ENCODE assay signal across 9 cellular contexts in genomic region chr1:25774921-25775774, GRCh38. TPM values are rescaled to one million over a fixed set of nuclear protein-coding genes. Genes with fewer than 3 reads are reported as not detected.
DNase-seq lines count a peak whose midpoint lies in the region; ATAC-seq, FAIRE-seq and TF ChIP-seq lines count a peak whose summit lies in the region.
"Had no signal": no experiment of that assay in that cellular context is flagged by ENCODE, and none has a peak within 500 bp of the region (broad histone marks: within the 10 kb centered on the region; RNA-seq: fewer than 3 reads in every experiment).

No MANE protein-coding gene starts in this region.

- no peak for FAIRE-seq in RCC 7860 (lab: Jason Lieb, UNC)
- FAIRE-seq: bronchial epithelial cell had no signal

- H3K4me3 ChIP-seq in foreskin fibroblast (ENCODE audit: low read depth in 1 of 2, low read length in 2 of 2) = no peak overlapping the region

- no peak overlapping the region for H3K4me3 Mint-ChIP-seq in neural crest cell

- ATAC-seq in GM18520 (IDR thresholded peaks at IDR 0.05; ENCODE audit: unreplicated experiment) (no peak), GM21723 (IDR thresholded peaks at IDR 0.05; ENCODE audit: unreplicated experiment) (no peak)

- peak overlapping the region; percentile 92 for H3K27ac Mint-ChIP-seq in neural crest cell (ENCODE audit: unreplicated experiment)

- no peaks in the 10 kb centered on the region for H3K36me3 Mint-ChIP-seq in neural crest cell (ENCODE audit: low read depth)

- peaks cover 66% of the 10 kb centered on the region for H3K4me1 Mint-ChIP-seq in neural crest cell

- DNase-seq in EH (ENCODE audit: low read depth) (peak; percentile 26), NCI-H345 treated with DMSO at 0.1 percent for 48 hours (lab: John Stamatoyannopoulos, UW; ENCODE audit: unreplicated experiment) (peak; percentile 38), neural crest cell (ENCODE audit: low read depth, low spot score) (no peak), RCC 7860 (ENCODE audit: low spot score) (no peak), foreskin fibroblast (no peak)
- DNase-seq in activated T-cell treated with anti-CD3 and anti-CD28 coated beads, Interleukin-2, amount 50 U/mL, for 1 hour = peak; percentile 83

- no peaks in the 10 kb centered on the region for H3K27me3 Mint-ChIP-seq in neural crest cell (ENCODE audit: low read depth)

- H3K9me3 Mint-ChIP-seq in neural crest cell = no peaks in the 10 kb centered on the region

- no peak for TF ChIP-seq CTCF in neural crest cell (conservative IDR thresholded peaks at IDR 0.05)
- TF ChIP-seq CTCF in foreskin fibroblast (IDR thresholded peaks at IDR 0.05; ENCODE audit: low read depth, low read length) = no peak

RNA-seq across cellular contexts. Expression of gene SELENON, which starts 24.8 kb away (rescaled TPM):
- 146 and 148 TPM in 2 replicates for total RNA-seq in neural crest cell

RNA-seq across cellular contexts. Expression of gene MTFR1L, which starts 44.6 kb away (rescaled TPM):
- total RNA-seq in neural crest cell = 61.1 and 68.6 TPM in 2 replicates

Comparison
In these comparisons a context has a peak if more than half of its experiments do, and no peak if none do; other contexts are left out.
1. DNase-seq: peak in EH (single experiment), NCI-H345 treated with DMSO at 0.1 percent for 48 hours (single experiment) and activated T-cell treated with anti-CD3 and anti-CD28 coated beads, Interleukin-2, amount 50 U/mL, for 1 hour (single experiment); none in neural crest cell (single experiment), RCC 7860 (single experiment) and foreskin fibroblast (0 of 2).